Comparison of ENCODE assay signal across 24 cellular contexts in the genomic region with DNA sequence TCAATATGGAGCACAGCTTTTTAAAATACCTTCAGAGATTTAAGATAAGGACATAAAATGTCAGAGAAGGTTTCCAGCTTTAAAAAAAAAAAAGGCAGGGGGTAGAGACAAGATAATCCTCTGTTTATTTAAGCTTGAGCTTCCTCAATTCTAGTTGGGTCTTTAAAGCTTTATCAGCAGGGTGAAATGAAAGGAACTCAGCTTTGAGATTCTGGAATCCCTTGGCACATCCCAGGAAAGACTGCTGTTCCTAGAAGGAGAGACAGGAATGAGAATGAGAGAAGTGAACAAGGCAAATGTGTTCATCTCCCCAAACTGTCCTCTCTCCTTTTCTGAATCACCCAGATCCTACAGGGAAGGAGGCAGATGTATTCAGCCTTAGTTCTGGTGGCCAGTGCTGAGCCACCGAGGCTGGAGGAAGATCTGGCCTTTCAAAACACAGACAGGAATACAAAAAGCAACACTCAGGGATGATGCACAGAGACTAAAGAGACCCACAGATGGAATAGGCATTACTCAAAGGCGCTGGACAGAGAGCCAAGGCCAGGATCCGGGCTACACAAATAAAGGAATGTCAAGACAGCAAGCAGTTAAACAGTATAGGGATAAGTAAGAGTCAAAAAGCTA.
"Had no signal": no experiment of that assay in that cellular context is flagged by ENCODE, and none has a peak within 500 bp of the region (broad histone marks: within the 10 kb centered on the region; RNA-seq: fewer than 3 reads in every experiment).

No MANE protein-coding gene starts in this region.

- H3K36me3 Mint-ChIP-seq: activated CD4-positive, alpha-beta memory T cell treated with anti-CD3 and anti-CD28 coated beads for 36 hours; activated naive CD4-positive, alpha-beta T cell treated with anti-CD3 and anti-CD28 coated beads, Interleukin-2, amount 50 U/mL, for 72 hours; stimulated activated effector memory CD8-positive, alpha-beta T cell treated with anti-CD3 and anti-CD28 coated beads, Interleukin-12 subunit alpha, Interleukin-12 subunit beta, amount 100 ng/mL, for 72 hours had no signal

- H3K9ac ChIP-seq: parathyroid adenoma had no signal

- H2AFZ ChIP-seq: parathyroid adenoma had no signal

- H3K4me3 ChIP-seq: adrenal gland, ascending aorta, colonic mucosa, dorsolateral prefrontal cortex, lung, tibial artery had no signal

- H3K9me3 ChIP-seq: adrenal gland, ascending aorta, colonic mucosa, tibial artery had no signal

- H3K27ac ChIP-seq: adrenal gland, ascending aorta, brain microvascular endothelial cell, colonic mucosa, dorsolateral prefrontal cortex, epithelial cell of prostate, foreskin keratinocyte, parathyroid adenoma, tibial artery had no signal

- H3K36me3 ChIP-seq: adrenal gland, ascending aorta, brain microvascular endothelial cell, colonic mucosa, tibial artery had no signal

- H3K4me1 ChIP-seq: adrenal gland, ascending aorta, colonic mucosa, foreskin keratinocyte, parathyroid adenoma, tibial artery had no signal

- H3K4me1 Mint-ChIP-seq: stimulated activated naive CD8-positive, alpha-beta T cell treated with anti-CD3 and anti-CD28 coated beads, Interleukin-15, amount 100 ng/mL, for 72 hours had no signal

- H3K27me3 ChIP-seq: adrenal gland, ascending aorta, brain microvascular endothelial cell, colonic mucosa, foreskin keratinocyte, tibial artery had no signal

- DNase-seq: activated CD4-positive, alpha-beta memory T cell treated with anti-CD3 and anti-CD28 coated beads for 36 hours; activated CD4-positive, alpha-beta T cell treated with anti-CD3 and anti-CD28 coated beads for 48 hours; activated gamma-delta T cell; adrenal gland; brain microvascular endothelial cell; colonic mucosa; dorsolateral prefrontal cortex; foreskin keratinocyte; nephron progenitor cell; right cardiac atrium; stimulated activated CD4-positive, alpha-beta T cell treated with anti-CD3 and anti-CD28 coated beads, Interleukin-1b, Interleukin-23, amount 100 ng/mL, for 48 hours; stimulated activated naive CD8-positive, alpha-beta T cell treated with anti-CD3 and anti-CD28 coated beads, Interleukin-15, amount 100 ng/mL, for 72 hours; T1000; tibial artery had no signal

- H3K79me2 ChIP-seq: parathyroid adenoma had no signal

- H3K27me3 Mint-ChIP-seq: activated CD4-positive, alpha-beta memory T cell treated with anti-CD3 and anti-CD28 coated beads for 36 hours; stimulated activated naive CD8-positive, alpha-beta T cell treated with anti-CD3 and anti-CD28 coated beads, Interleukin-15, amount 100 ng/mL, for 72 hours had no signal

- H3K27ac Mint-ChIP-seq: activated CD4-positive, alpha-beta memory T cell treated with anti-CD3 and anti-CD28 coated beads for 36 hours; activated naive CD4-positive, alpha-beta T cell treated with anti-CD3 and anti-CD28 coated beads, Interleukin-2, amount 50 U/mL, for 72 hours; activated T-helper 1 cell treated with anti-CD3 and anti-CD28 coated beads, Interleukin-12 subunit alpha, Interleukin-12 subunit beta, Interleukin-2, Interleukin-4 antibody, amounts not matched to agents 30 ng/mL and 10 ng/mL and 1 ng/mL, durations not matched to agents 14 hours and 24 hours and 36 hours; nephron progenitor cell; stimulated activated effector memory CD8-positive, alpha-beta T cell treated with anti-CD3 and anti-CD28 coated beads, Interleukin-12 subunit alpha, Interleukin-12 subunit beta, amount 100 ng/mL, for 72 hours; stimulated activated naive CD8-positive, alpha-beta T cell treated with anti-CD3 and anti-CD28 coated beads, Interleukin-15, amount 100 ng/mL, for 72 hours; T-helper 1 cell treated with Interleukin-12 subunit alpha and Interleukin-12 subunit beta and Interleukin-4 antibody, amounts not matched to agents 30 μg/mL and 1 μg/mL, for 36 hours had no signal

- ATAC-seq: activated naive CD4-positive, alpha-beta T cell treated with anti-CD3 and anti-CD28 coated beads, Interleukin-2, amount 50 U/mL, for 72 hours; foreskin keratinocyte; left lobe of liver; right cardiac atrium; stimulated activated effector memory CD8-positive, alpha-beta T cell treated with anti-CD3 and anti-CD28 coated beads, Interleukin-12 subunit alpha, Interleukin-12 subunit beta, amount 100 ng/mL, for 72 hours; stimulated activated naive CD8-positive, alpha-beta T cell treated with anti-CD3 and anti-CD28 coated beads, Interleukin-15, amount 100 ng/mL, for 72 hours had no signal

- H3K9me3 Mint-ChIP-seq: activated CD4-positive, alpha-beta memory T cell treated with anti-CD3 and anti-CD28 coated beads for 36 hours; activated naive CD4-positive, alpha-beta T cell treated with anti-CD3 and anti-CD28 coated beads, Interleukin-2, amount 50 U/mL, for 72 hours; activated T-helper 1 cell treated with anti-CD3 and anti-CD28 coated beads, Interleukin-12 subunit alpha, Interleukin-12 subunit beta, Interleukin-2, Interleukin-4 antibody, amounts not matched to agents 30 ng/mL and 10 ng/mL and 1 ng/mL, durations not matched to agents 14 hours and 24 hours and 36 hours; central memory CD8-positive, alpha-beta T cell; stimulated activated effector memory CD8-positive, alpha-beta T cell treated with anti-CD3 and anti-CD28 coated beads, Interleukin-12 subunit alpha, Interleukin-12 subunit beta, amount 100 ng/mL, for 72 hours; stimulated activated naive CD8-positive, alpha-beta T cell treated with anti-CD3 and anti-CD28 coated beads, Interleukin-15, amount 100 ng/mL, for 72 hours; T-helper 1 cell treated with Interleukin-12 subunit alpha and Interleukin-12 subunit beta and Interleukin-4 antibody, amounts not matched to agents 30 μg/mL and 1 μg/mL, for 36 hours had no signal

- H3K4me3 Mint-ChIP-seq: activated CD4-positive, alpha-beta memory T cell treated with anti-CD3 and anti-CD28 coated beads for 36 hours; activated T-helper 1 cell treated with anti-CD3 and anti-CD28 coated beads, Interleukin-12 subunit alpha, Interleukin-12 subunit beta, Interleukin-2, Interleukin-4 antibody, amounts not matched to agents 30 ng/mL and 10 ng/mL and 1 ng/mL, durations not matched to agents 14 hours and 24 hours and 36 hours; central memory CD8-positive, alpha-beta T cell; nephron progenitor cell; stimulated activated effector memory CD8-positive, alpha-beta T cell treated with anti-CD3 and anti-CD28 coated beads, Interleukin-12 subunit alpha, Interleukin-12 subunit beta, amount 100 ng/mL, for 72 hours; stimulated activated naive CD8-positive, alpha-beta T cell treated with anti-CD3 and anti-CD28 coated beads, Interleukin-15, amount 100 ng/mL, for 72 hours; T-helper 1 cell treated with Interleukin-12 subunit alpha and Interleukin-12 subunit beta and Interleukin-4 antibody, amounts not matched to agents 30 μg/mL and 1 μg/mL, for 36 hours had no signal
